Comparison of ENCODE assay signal across 11 cellular contexts in genomic region chr13:54445865-54446264, GRCh38.
"Had no signal": no experiment of that assay in that cellular context is flagged by ENCODE, and none has a peak within 500 bp of the region (broad histone marks: within the 10 kb centered on the region; RNA-seq: fewer than 3 reads in every experiment).

No MANE protein-coding gene starts in this region.

- H3K36me3 ChIP-seq: HAP-1 had no signal

- H3K9me3 ChIP-seq: HAP-1 had no signal

- H3K9ac ChIP-seq: GM23248 had no signal

- H3K27ac ChIP-seq: GM23248 had no signal

- ATAC-seq: GM23338, HCT116 had no signal

- DNase-seq: GM23248, GOT3, H7, H9, HCEC 1CT, HFFc6 had no signal

- H3K4me2 ChIP-seq: GM23338 had no signal

- H2AFZ ChIP-seq: GM23248, GM23338 had no signal

- FAIRE-seq: H1, H54 had no signal

- H3K4me1 ChIP-seq: HAP-1 had no signal

- H3K4me3 ChIP-seq: GM23248, GM23338, HAP-1 had no signal
